ENCODE assay signal across 31 cellular contexts in genomic region chr15:74625693-74626092, GRCh38. TPM values are rescaled to one million over a fixed set of nuclear protein-coding genes. Genes with fewer than 3 reads are reported as not detected.
DNase-seq lines count a peak whose midpoint lies in the region; ATAC-seq, FAIRE-seq and TF ChIP-seq lines count a peak whose summit lies in the region.
"Had no signal": no experiment of that assay in that cellular context is flagged by ENCODE, and none has a peak within 500 bp of the region (broad histone marks: within the 10 kb centered on the region; RNA-seq: fewer than 3 reads in every experiment).

No MANE protein-coding gene starts in this region.

- no peaks in the 10 kb centered on the region for H3K9me2 ChIP-seq in OCI-LY1 (ENCODE audit: low read depth, low read length)
- no peaks in the 10 kb centered on the region for H3K9me2 ChIP-seq in hepatocyte (replicated peaks; ENCODE audit: insufficient read depth)

- TF ChIP-seq CTCF in OCI-LY1 (IDR thresholded peaks at IDR 0.05; ENCODE audit: low read length) (no peak), bronchial epithelial cell (IDR thresholded peaks at IDR 0.05; ENCODE audit: insufficient read depth, low read length, severe bottlenecking) (no peak), hepatocyte (IDR thresholded peaks at IDR 0.05; ENCODE audit: poor library complexity) (no peak)

- H3K27ac ChIP-seq in OCI-LY1 (ENCODE audit: low read depth, low read length, poor library complexity, severe bottlenecking): peak overlapping the region; percentile 91
- no peak overlapping the region for H3K27ac ChIP-seq in hepatocyte
- H3K27ac ChIP-seq: brain microvascular endothelial cell, epithelial cell of prostate, neutrophil, SK-N-MC, transverse colon, VCaP had no signal

- H3K4me2 ChIP-seq in OCI-LY1 (ENCODE audit: low read length) (no peak overlapping the region), hepatocyte (no peak overlapping the region)

- no peaks in the 10 kb centered on the region for H3K27me3 Mint-ChIP-seq in activated naive CD4-positive, alpha-beta T cell treated with anti-CD3 and anti-CD28 coated beads, Interleukin-2, amount 50 U/mL, for 24 hours
- no peaks in the 10 kb centered on the region for H3K27me3 Mint-ChIP-seq in stimulated activated naive B cell treated with anti-CD40 and anti-IgM and Interleukin-4, amounts not matched to agents 10 μg/mL and 1 μg/mL and 100 μg/mL, for 72 hours
- H3K27me3 Mint-ChIP-seq: activated T-helper 17 cell treated with anti-CD3 and anti-CD28 coated beads, Interleukin-2, amount 50 U/mL, for 72 hours had no signal

- H3K27ac Mint-ChIP-seq in activated naive CD4-positive, alpha-beta T cell treated with anti-CD3 and anti-CD28 coated beads, Interleukin-2, amount 50 U/mL, for 24 hours: peak overlapping the region; percentile 25
- H3K27ac Mint-ChIP-seq in stimulated activated naive B cell treated with anti-CD40 and anti-IgM and Interleukin-4, amounts not matched to agents 10 μg/mL and 1 μg/mL and 100 μg/mL, for 72 hours: peak overlapping the region; percentile 92
- H3K27ac Mint-ChIP-seq: activated T-helper 17 cell treated with anti-CD3 and anti-CD28 coated beads, Interleukin-2, amount 50 U/mL, for 72 hours; T-helper 1 cell treated with Interleukin-12 subunit alpha and Interleukin-12 subunit beta and Interleukin-4 antibody, amounts not matched to agents 30 μg/mL and 1 μg/mL, for 36 hours had no signal

- H3K36me3 ChIP-seq in OCI-LY1 (ENCODE audit: insufficient read depth, low read length) (peaks cover 96% of the 10 kb centered on the region), bronchial epithelial cell (ENCODE audit: control insufficient read depth, insufficient read depth, low read length) (peaks cover 67% of the 10 kb centered on the region), hepatocyte (replicated peaks; ENCODE audit: insufficient read depth, low read depth) (no peaks in the 10 kb centered on the region)

- H3K36me3 Mint-ChIP-seq in activated naive CD4-positive, alpha-beta T cell treated with anti-CD3 and anti-CD28 coated beads, Interleukin-2, amount 50 U/mL, for 24 hours: peaks cover 10% of the 10 kb centered on the region
- peaks cover 48 to 88% of the 10 kb centered on the region in 2 donors for H3K36me3 Mint-ChIP-seq in stimulated activated naive B cell treated with anti-CD40 and anti-IgM and Interleukin-4, amounts not matched to agents 10 μg/mL and 1 μg/mL and 100 μg/mL, for 72 hours

- H3K4me3 ChIP-seq in OCI-LY1 (ENCODE audit: low read depth, low read length, poor library complexity, severe bottlenecking) (no peak overlapping the region), bronchial epithelial cell (ENCODE audit: low read depth, low read length) (no peak overlapping the region), hepatocyte (no peak overlapping the region)
- H3K4me3 ChIP-seq: SK-N-MC, transverse colon had no signal

- H3K4me3 Mint-ChIP-seq in activated naive CD4-positive, alpha-beta T cell treated with anti-CD3 and anti-CD28 coated beads, Interleukin-2, amount 50 U/mL, for 24 hours: no peak overlapping the region
- H3K4me3 Mint-ChIP-seq in stimulated activated naive B cell treated with anti-CD40 and anti-IgM and Interleukin-4, amounts not matched to agents 10 μg/mL and 1 μg/mL and 100 μg/mL, for 72 hours: no peak overlapping the region
- H3K4me3 Mint-ChIP-seq: activated T-helper 17 cell treated with anti-CD3 and anti-CD28 coated beads, Interleukin-2, amount 50 U/mL, for 72 hours; T-helper 1 cell treated with Interleukin-12 subunit alpha and Interleukin-12 subunit beta and Interleukin-4 antibody, amounts not matched to agents 30 μg/mL and 1 μg/mL, for 36 hours had no signal

- 93% methylated on average over 6 of the region's 6 CpGs for WGBS in hepatocyte (ENCODE audit: low lambda C conversion rate, missing lambda C conversion rate)

- H4K20me1 ChIP-seq in OCI-LY1 (ENCODE audit: insufficient read depth, low read length): no peaks in the 10 kb centered on the region
- peaks cover 24% of the 10 kb centered on the region for H4K20me1 ChIP-seq in hepatocyte (ENCODE audit: insufficient read depth, poor library complexity, severe bottlenecking)

- H3K9me3 ChIP-seq in OCI-LY1 (ENCODE audit: low read length): no peaks in the 10 kb centered on the region
- H3K9me3 ChIP-seq in hepatocyte (ENCODE audit: low read depth): no peaks in the 10 kb centered on the region
- H3K9me3 ChIP-seq: BE2C, neutrophil, transverse colon had no signal

- FAIRE-seq in bronchial epithelial cell (lab: Jason Lieb, UNC): peak; percentile 32
- FAIRE-seq: colon, G401.6, GM19239, HTR-8/SVneo had no signal

- H3K27me3 ChIP-seq in OCI-LY1 (ENCODE audit: insufficient read depth, low read length) (no peaks in the 10 kb centered on the region), bronchial epithelial cell (ENCODE audit: control insufficient read depth, insufficient read depth, low read length) (no peaks in the 10 kb centered on the region), hepatocyte (no peaks in the 10 kb centered on the region)
- H3K27me3 ChIP-seq: BE2C, brain microvascular endothelial cell, neutrophil, transverse colon had no signal

- H3K4me1 ChIP-seq in OCI-LY1 (ENCODE audit: insufficient read depth, low read length, severe bottlenecking): peaks cover 30% of the 10 kb centered on the region
- H3K4me1 ChIP-seq in hepatocyte (ENCODE audit: insufficient read depth): no peaks in the 10 kb centered on the region
- H3K4me1 ChIP-seq: BE2C had no signal

- no peaks in the 10 kb centered on the region for H3F3A ChIP-seq in OCI-LY1 (ENCODE audit: insufficient read depth, low read length)

- ATAC-seq in stimulated activated naive B cell treated with anti-CD40 and anti-IgM and Interleukin-4, amounts not matched to agents 10 μg/mL and 1 μg/mL and 100 μg/mL, for 72 hours (replicated peaks): no peak
- no peak for ATAC-seq in HG03159 (IDR thresholded peaks at IDR 0.05; ENCODE audit: unreplicated experiment)
- ATAC-seq: activated T-helper 17 cell treated with anti-CD3 and anti-CD28 coated beads, Interleukin-2, amount 50 U/mL, for 72 hours; left lobe of liver had no signal

- no peaks in the 10 kb centered on the region for H3K79me2 ChIP-seq in OCI-LY1 (ENCODE audit: insufficient read depth, low read length)
- peaks cover 23% of the 10 kb centered on the region for H3K79me2 ChIP-seq in hepatocyte

- no peak overlapping the region for H2AFZ ChIP-seq in OCI-LY1 (ENCODE audit: low read length)
- H2AFZ ChIP-seq in hepatocyte: no peak overlapping the region

- no peak overlapping the region for H3K9ac ChIP-seq in OCI-LY1 (ENCODE audit: low read length)
- H3K9ac ChIP-seq: KMS-11 had no signal

- H3K4me1 Mint-ChIP-seq in activated naive CD4-positive, alpha-beta T cell treated with anti-CD3 and anti-CD28 coated beads, Interleukin-2, amount 50 U/mL, for 24 hours: peaks cover 38% of the 10 kb centered on the region
- peaks cover 64 to 83% of the 10 kb centered on the region in 2 donors for H3K4me1 Mint-ChIP-seq in stimulated activated naive B cell treated with anti-CD40 and anti-IgM and Interleukin-4, amounts not matched to agents 10 μg/mL and 1 μg/mL and 100 μg/mL, for 72 hours

- DNase-seq in activated naive CD4-positive, alpha-beta T cell treated with Interleukin-2 at 50 U/mL for 16 hours: no peak
- no peak for DNase-seq in bronchial epithelial cell (ENCODE audit: low read depth)
- DNase-seq in stimulated activated naive B cell treated with anti-CD40 and anti-IgM and Interleukin-4, amounts not matched to agents 10 μg/mL and 1 μg/mL and 100 μg/mL, for 72 hours: no peak
- no peak for DNase-seq in hepatocyte (ENCODE audit: low spot score)
- no peak for DNase-seq in cerebellar nuclear complex (lab: John Stamatoyannopoulos, UW)
- DNase-seq: activated CD4-positive, alpha-beta T cell treated with anti-CD3 and anti-CD28 coated beads for 48 hours; BE2C; brain microvascular endothelial cell; COR-L47; effector CD8-positive, alpha-beta T cell; H7; mesenchymal stem cell; NCI-H1417 treated with DMSO at 0.1 percent for 48 hours; NCI-H345; NCI-H748 treated with DMSO at 0.1 percent for 48 hours; transverse colon had no signal

- no peaks in the 10 kb centered on the region for H3K9me3 Mint-ChIP-seq in activated naive CD4-positive, alpha-beta T cell treated with anti-CD3 and anti-CD28 coated beads, Interleukin-2, amount 50 U/mL, for 24 hours
- H3K9me3 Mint-ChIP-seq in stimulated activated naive B cell treated with anti-CD40 and anti-IgM and Interleukin-4, amounts not matched to agents 10 μg/mL and 1 μg/mL and 100 μg/mL, for 72 hours: no peaks in the 10 kb centered on the region
- H3K9me3 Mint-ChIP-seq: activated T-helper 17 cell treated with anti-CD3 and anti-CD28 coated beads, Interleukin-2, amount 50 U/mL, for 72 hours; T-helper 1 cell treated with Interleukin-12 subunit alpha and Interleukin-12 subunit beta and Interleukin-4 antibody, amounts not matched to agents 30 μg/mL and 1 μg/mL, for 36 hours had no signal

RNA-seq across cellular contexts. Expression of gene CLK3, which starts 10.1 kb away (rescaled TPM):
- total RNA-seq in bronchial epithelial cell: 66.3 and 115 TPM in 2 replicates
- total RNA-seq in hepatocyte: 71.3 and 94.6 TPM in 2 replicates
- 69.0 and 91.7 TPM in 2 replicates for polyA plus RNA-seq in hepatocyte
